Comparison of ENCODE assay signal across 18 cellular contexts in genomic region chr1:229114315-229114714, GRCh38.
A peak's percentile ranks its signal among the peaks of the same experiment; 100 is the strongest.
DNase-seq lines count a peak whose midpoint lies in the region; TF ChIP-seq lines count a peak whose summit lies in the region.
"Had no signal": no experiment of that assay in that cellular context is flagged by ENCODE, and none has a peak within 500 bp of the region (broad histone marks: within the 10 kb centered on the region; RNA-seq: fewer than 3 reads in every experiment).

No MANE protein-coding gene starts in this region.

- H3K9me3 ChIP-seq in stomach smooth muscle (ENCODE audit: control insufficient read depth in 2 of 2, low read length in 2 of 2), result no peaks in the 10 kb centered on the region

- H3K9ac ChIP-seq in stomach smooth muscle (ENCODE audit: low read length in 2 of 2), result no peak overlapping the region

- H3K36me3 ChIP-seq in stomach smooth muscle (ENCODE audit: control insufficient read depth in 2 of 2, insufficient read depth in 2 of 2, low read length in 2 of 2), result no peaks in the 10 kb centered on the region

- TF ChIP-seq CTCF in RWPE1 (conservative IDR thresholded peaks at IDR 0.05; ENCODE audit: low read depth) (no peak), GM20000 (IDR thresholded peaks at IDR 0.05; ENCODE audit: extremely low read depth, missing control alignments) (no peak)

- H3K27ac ChIP-seq in RWPE1 (peak overlapping the region; percentile 31; the same call in 1 of the 2 replicates), stomach smooth muscle (ENCODE audit: low read length) (peak overlapping the region; percentile 94)
- H3K27ac ChIP-seq: foreskin keratinocyte had no signal

- H3K4me1 ChIP-seq in stomach smooth muscle (ENCODE audit: control insufficient read depth, insufficient read depth, low read length), result peaks cover 82% of the 10 kb centered on the region
- H3K4me1 ChIP-seq: foreskin keratinocyte had no signal

- H3K4me3 ChIP-seq in stomach smooth muscle (ENCODE audit: low read length in 2 of 2), result no peak overlapping the region
- H3K4me3 ChIP-seq: GM12878, GM23338, lung had no signal

- no peaks in the 10 kb centered on the region for H3K27me3 ChIP-seq in stomach smooth muscle (ENCODE audit: control insufficient read depth in 1 of 2, insufficient read depth in 2 of 2, low read length in 2 of 2)

- CTCF ChIA-PET in RWPE1 (lab: Yijun Ruan, JAX), result no interaction called here

- DNase-seq in EH (ENCODE audit: low read depth), result peak; percentile 37
- no peak for DNase-seq in RWPE1 (ENCODE audit: low spot score)
- peak; percentile 33 for DNase-seq in glomerular visceral epithelial cell (ENCODE audit: extremely low spot score)
- DNase-seq in GM20000 (ENCODE audit: low spot score), result no peak
- no peak for DNase-seq in DMS79 (lab: John Stamatoyannopoulos, UW)
- no peak for DNase-seq in NCI-H1436 treated with DMSO at 0.1 percent for 48 hours (lab: John Stamatoyannopoulos, UW)
- DNase-seq: activated CD4-positive, alpha-beta T cell treated with anti-CD3 and anti-CD28 coated beads, Interleukin-2, amount 50 U/mL, for 1 hour; activated naive CD8-positive, alpha-beta T cell treated with anti-CD3 and anti-CD28 coated beads, Interleukin-2, amount 50 U/mL, for 24 hours; activated T-cell treated with anti-CD3 and anti-CD28 coated beads, Interleukin-2, amount 50 U/mL, for 4 hours; CD4-positive, alpha-beta T cell; foreskin keratinocyte; NCI-H2081 treated with DMSO at 0.1 percent for 48 hours; NK-92 treated with Interleukin-12 subunit alpha and Interleukin-12 subunit beta, amount 100 ng/mL, for 24 hours; retina had no signal

- POLR2A ChIA-PET in RWPE1 (lab: Yijun Ruan, JAX; ENCODE audit: low non-redundant PET), result no interaction called here

Comparison
In these comparisons a context has a peak if more than half of its experiments do, and no peak if none do; other contexts are left out.
1. DNase-seq: peak in EH (single experiment) and glomerular visceral epithelial cell (single experiment); none in RWPE1 (single experiment), GM20000 (single experiment), DMS79 (single experiment) and NCI-H1436 treated with DMSO at 0.1 percent for 48 hours (single experiment).